Comparison of ENCODE assay signal across 20 cellular contexts in genomic region chr15:36330598-36330997, GRCh38.
"Had no signal": no experiment of that assay in that cellular context is flagged by ENCODE, and none has a peak within 500 bp of the region (broad histone marks: within the 10 kb centered on the region; RNA-seq: fewer than 3 reads in every experiment).

No MANE protein-coding gene starts in this region.

- H3K4me3 Mint-ChIP-seq: activated CD4-positive, alpha-beta memory T cell treated with anti-CD3 and anti-CD28 coated beads for 36 hours; activated naive CD4-positive, alpha-beta T cell treated with anti-CD3 and anti-CD28 coated beads, Interleukin-2, amount 10 ng/mL, durations not matched to agents 7 days and 5 days; activated T-cell treated with anti-CD3 and anti-CD28 coated beads, Interleukin-2, amount 50 U/mL, for 24 hours; natural killer cell; T-cell; type B pancreatic cell had no signal

- H3K36me3 Mint-ChIP-seq: activated CD4-positive, alpha-beta memory T cell treated with anti-CD3 and anti-CD28 coated beads for 36 hours; activated naive CD4-positive, alpha-beta T cell treated with anti-CD3 and anti-CD28 coated beads, Interleukin-2, amount 10 ng/mL, durations not matched to agents 7 days and 5 days; natural killer cell; T-cell; type B pancreatic cell had no signal

- H3K27me3 ChIP-seq: ascending aorta, dorsolateral prefrontal cortex, hepatocyte, left lung, neutrophil had no signal

- H3K27me3 Mint-ChIP-seq: activated CD4-positive, alpha-beta memory T cell treated with anti-CD3 and anti-CD28 coated beads for 36 hours; activated naive CD4-positive, alpha-beta T cell treated with anti-CD3 and anti-CD28 coated beads, Interleukin-2, amount 10 ng/mL, durations not matched to agents 7 days and 5 days; activated T-cell treated with anti-CD3 and anti-CD28 coated beads, Interleukin-2, amount 50 U/mL, for 24 hours; T-cell; type B pancreatic cell had no signal

- H3K27ac Mint-ChIP-seq: activated CD4-positive, alpha-beta memory T cell treated with anti-CD3 and anti-CD28 coated beads for 36 hours; activated naive CD4-positive, alpha-beta T cell treated with anti-CD3 and anti-CD28 coated beads, Interleukin-2, amount 10 ng/mL, durations not matched to agents 7 days and 5 days; activated T-cell treated with anti-CD3 and anti-CD28 coated beads, Interleukin-2, amount 50 U/mL, for 24 hours; natural killer cell; T-cell; type B pancreatic cell had no signal

- FAIRE-seq: bronchial epithelial cell, kidney had no signal

- ATAC-seq: left lung, natural killer cell, T-cell had no signal

- H3K27ac ChIP-seq: ascending aorta, dorsolateral prefrontal cortex, left lung, neutrophil had no signal

- H3K79me2 ChIP-seq: hepatocyte had no signal

- H2AFZ ChIP-seq: hepatocyte had no signal

- DNase-seq: activated CD4-positive, alpha-beta memory T cell treated with anti-CD3 and anti-CD28 coated beads for 36 hours; activated naive CD4-positive, alpha-beta T cell treated with anti-CD3 and anti-CD28 coated beads, Interleukin-2, amount 10 ng/mL, durations not matched to agents 7 days and 5 days; activated T-cell treated with anti-CD3 and anti-CD28 coated beads, Interleukin-2, amount 50 U/mL, for 24 hours; dorsolateral prefrontal cortex; erythroblast; kidney; left lung; natural killer cell; posterior cingulate gyrus; stimulated activated CD4-positive, alpha-beta T cell treated with anti-CD3 and anti-CD28 coated beads, Interleukin-4, amount 100 ng/mL, for 24 hours; stimulated activated naive CD4-positive, alpha-beta T cell treated with Interleukin-2 at 50 U/mL for 16 hours; substantia nigra; T-cell; T-helper 9 cell had no signal

- H3K4me1 ChIP-seq: ascending aorta, left lung had no signal

- H3K9me3 ChIP-seq: ascending aorta, neutrophil had no signal

- H3K4me3 ChIP-seq: hepatocyte, left lung, skin epidermis had no signal

- H3K4me1 Mint-ChIP-seq: activated naive CD4-positive, alpha-beta T cell treated with anti-CD3 and anti-CD28 coated beads, Interleukin-2, amount 10 ng/mL, durations not matched to agents 7 days and 5 days; natural killer cell; T-cell had no signal

- H3K9me3 Mint-ChIP-seq: activated CD4-positive, alpha-beta memory T cell treated with anti-CD3 and anti-CD28 coated beads for 36 hours had no signal

- H3K36me3 ChIP-seq: ascending aorta, left lung, neutrophil had no signal
